Comparison of ENCODE assay signal across 1 cellular context in the genomic region with DNA sequence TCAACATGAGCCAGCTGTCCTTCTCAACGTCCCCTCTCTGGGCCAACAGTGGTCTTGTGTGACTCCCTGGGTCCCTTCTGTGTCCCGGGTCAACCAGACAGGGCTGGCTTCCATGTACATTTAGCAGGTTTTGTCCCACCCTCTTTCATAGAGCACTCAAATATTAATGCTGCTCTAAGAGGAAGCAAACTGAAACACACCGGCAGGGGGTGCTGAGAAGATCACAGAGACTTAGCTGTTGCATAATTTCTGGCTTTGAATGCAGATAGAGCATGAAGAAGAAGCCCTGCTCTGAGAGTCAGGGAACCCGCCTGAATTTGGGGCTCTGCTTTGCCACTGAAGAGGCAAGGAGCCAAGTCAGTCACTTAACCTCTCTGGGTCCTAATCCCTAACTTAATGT.
TF ChIP-seq lines count a peak whose summit lies in the region.

No MANE protein-coding gene starts in this region.

TF ChIP-seq in SK-N-SH treated with all-trans-retinoic acid at 6 μM for 48 hours, 23 proteins besides CTCF, POLR2A, EP300 and RAD21 (continued from another document):
- TF ChIP-seq ESRRG (CRISPR knock-in tag; IDR thresholded peaks at IDR 0.05) (no peak), BACH2 (CRISPR knock-in tag; IDR thresholded peaks at IDR 0.05; ENCODE audit: borderline replicate concordance) (no peak), ZNF8 (CRISPR knock-in tag; IDR thresholded peaks at IDR 0.05) (no peak), TOX (CRISPR knock-in tag; IDR thresholded peaks at IDR 0.05; ENCODE audit: borderline replicate concordance) (no peak), OSR1 (CRISPR knock-in tag; IDR thresholded peaks at IDR 0.05) (no peak), ZNF565 (CRISPR knock-in tag; conservative IDR thresholded peaks at IDR 0.05; ENCODE audit: low read depth) (no peak), ZC3H10 (CRISPR knock-in tag; IDR thresholded peaks at IDR 0.05) (no peak)
- TF ChIP-seq, protein P1, sequence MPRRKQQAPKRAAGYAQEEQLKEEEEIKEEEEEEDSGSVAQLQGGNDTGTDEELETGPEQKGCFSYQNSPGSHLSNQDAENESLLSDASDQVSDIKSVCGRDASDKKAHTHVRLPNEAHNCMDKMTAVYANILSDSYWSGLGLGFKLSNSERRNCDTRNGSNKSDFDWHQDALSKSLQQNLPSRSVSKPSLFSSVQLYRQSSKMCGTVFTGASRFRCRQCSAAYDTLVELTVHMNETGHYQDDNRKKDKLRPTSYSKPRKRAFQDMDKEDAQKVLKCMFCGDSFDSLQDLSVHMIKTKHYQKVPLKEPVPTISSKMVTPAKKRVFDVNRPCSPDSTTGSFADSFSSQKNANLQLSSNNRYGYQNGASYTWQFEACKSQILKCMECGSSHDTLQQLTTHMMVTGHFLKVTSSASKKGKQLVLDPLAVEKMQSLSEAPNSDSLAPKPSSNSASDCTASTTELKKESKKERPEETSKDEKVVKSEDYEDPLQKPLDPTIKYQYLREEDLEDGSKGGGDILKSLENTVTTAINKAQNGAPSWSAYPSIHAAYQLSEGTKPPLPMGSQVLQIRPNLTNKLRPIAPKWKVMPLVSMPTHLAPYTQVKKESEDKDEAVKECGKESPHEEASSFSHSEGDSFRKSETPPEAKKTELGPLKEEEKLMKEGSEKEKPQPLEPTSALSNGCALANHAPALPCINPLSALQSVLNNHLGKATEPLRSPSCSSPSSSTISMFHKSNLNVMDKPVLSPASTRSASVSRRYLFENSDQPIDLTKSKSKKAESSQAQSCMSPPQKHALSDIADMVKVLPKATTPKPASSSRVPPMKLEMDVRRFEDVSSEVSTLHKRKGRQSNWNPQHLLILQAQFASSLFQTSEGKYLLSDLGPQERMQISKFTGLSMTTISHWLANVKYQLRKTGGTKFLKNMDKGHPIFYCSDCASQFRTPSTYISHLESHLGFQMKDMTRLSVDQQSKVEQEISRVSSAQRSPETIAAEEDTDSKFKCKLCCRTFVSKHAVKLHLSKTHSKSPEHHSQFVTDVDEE (CRISPR knock-in tag; IDR thresholded peaks at IDR 0.05): no peak
- TF ChIP-seq, protein P2, sequence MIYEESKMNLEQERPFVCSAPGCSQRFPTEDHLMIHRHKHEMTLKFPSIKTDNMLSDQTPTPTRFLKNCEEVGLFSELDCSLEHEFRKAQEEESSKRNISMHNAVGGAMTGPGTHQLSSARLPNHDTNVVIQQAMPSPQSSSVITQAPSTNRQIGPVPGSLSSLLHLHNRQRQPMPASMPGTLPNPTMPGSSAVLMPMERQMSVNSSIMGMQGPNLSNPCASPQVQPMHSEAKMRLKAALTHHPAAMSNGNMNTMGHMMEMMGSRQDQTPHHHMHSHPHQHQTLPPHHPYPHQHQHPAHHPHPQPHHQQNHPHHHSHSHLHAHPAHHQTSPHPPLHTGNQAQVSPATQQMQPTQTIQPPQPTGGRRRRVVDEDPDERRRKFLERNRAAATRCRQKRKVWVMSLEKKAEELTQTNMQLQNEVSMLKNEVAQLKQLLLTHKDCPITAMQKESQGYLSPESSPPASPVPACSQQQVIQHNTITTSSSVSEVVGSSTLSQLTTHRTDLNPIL (CRISPR knock-in tag; IDR thresholded peaks at IDR 0.05; ENCODE audit: low read depth): no peak
